In the genomic region with DNA sequence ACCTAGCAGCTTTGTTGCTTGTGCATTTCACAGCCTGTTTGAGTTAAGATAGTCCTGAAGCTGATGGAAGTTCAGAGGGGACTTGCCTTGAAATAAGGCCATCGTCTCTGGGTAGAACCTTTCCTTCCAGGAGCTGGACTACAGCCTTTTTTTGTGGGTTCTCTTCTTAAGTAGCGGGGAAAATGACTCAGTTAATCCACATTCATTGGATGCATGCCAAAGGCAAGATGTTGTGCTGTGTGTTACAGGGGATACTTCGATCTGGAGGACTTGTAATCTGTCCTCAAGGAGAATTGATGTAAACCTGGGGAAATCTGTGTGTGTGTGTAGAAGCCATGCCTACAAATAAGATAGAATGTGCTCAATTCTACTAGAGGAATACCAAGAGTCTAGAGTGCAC, we compare ENCODE assay signal across 1 cellular context.
TF ChIP-seq lines count a peak whose summit lies in the region.

No MANE protein-coding gene starts in this region.

TF ChIP-seq in IMR-90, 13 proteins besides CTCF, POLR2A, EP300 and RAD21:
- TF ChIP-seq RFX5 (IDR thresholded peaks at IDR 0.05; ENCODE audit: low read depth, low read length) (no peak), SMC3 (IDR thresholded peaks at IDR 0.05; ENCODE audit: low read depth, low read length) (no peak), FOS (IDR thresholded peaks at IDR 0.05; ENCODE audit: low read depth, low read length) (no peak)
TF ChIP-seq in IMR-90: peak in this region for 0.
